In genomic region chr10:71880425-71881306, GRCh38 we compare ENCODE assay signal across 13 cellular contexts. TPM values are rescaled to one million over a fixed set of nuclear protein-coding genes. Genes with fewer than 3 reads are reported as not detected.
DNase-seq lines count a peak whose midpoint lies in the region; ATAC-seq, FAIRE-seq and TF ChIP-seq lines count a peak whose summit lies in the region.
"Had no signal": no experiment of that assay in that cellular context is flagged by ENCODE, and none has a peak within 500 bp of the region (broad histone marks: within the 10 kb centered on the region; RNA-seq: fewer than 3 reads in every experiment).

No MANE protein-coding gene starts in this region.

- H3K4ac ChIP-seq in H1 (replicated peaks; ENCODE audit: insufficient read length, low read depth, low read length): no peak overlapping the region

- BruUV-seq in MCF 10A (replicated peaks; lab: Mats Ljungman, UMichigan): no TSS peak

- H2BK120ac ChIP-seq in H1 (replicated peaks; ENCODE audit: low read depth, low read length): no peak overlapping the region

- H2AFZ ChIP-seq in H1 (ENCODE audit: low read length) (no peak overlapping the region), neural progenitor cell (replicated peaks) (no peak overlapping the region)

- FAIRE-seq in H1 (lab: Jason Lieb, UNC): no peak
- FAIRE-seq: small intestine, urothelium cell line had no signal

- H2BK15ac ChIP-seq in H1 (ENCODE audit: low read length): no peak overlapping the region

- H3K36me3 ChIP-seq in H1 (ENCODE audit: control insufficient read depth in 2 of 4, insufficient read depth in 4 of 4, low read length in 3 of 4) (no peaks in the 10 kb centered on the region), neural progenitor cell (no peaks in the 10 kb centered on the region)
- H3K36me3 ChIP-seq: BLaER1 had no signal

- no peaks in the 10 kb centered on the region for H3K79me1 ChIP-seq in H1 (ENCODE audit: low read depth, low read length)

- POLR2A ChIA-PET in H1 (lab: Charles Lee; ENCODE audit: partially characterized antibody): interaction anchor here (1.2 kb wide), 1 partner anchor 20 kb away, joined by 3 read pairs; no protein-coding TSS in a partner anchor
- POLR2A ChIA-PET in MCF 10A (lab: Yijun Ruan, JAX): interaction anchor here (0.6 to 1.7 kb wide), 3 partner anchors 9 to 434 kb away, joined by 3 to 10 read pairs (median 6); no protein-coding TSS in a partner anchor

- H3K18ac ChIP-seq in H1 (ENCODE audit: extremely low read depth, low read length): no peak overlapping the region

- H3K9me3 ChIP-seq in H1 (ENCODE audit: insufficient read depth in 2 of 2, low read depth in 1 of 2, low read length in 1 of 2) (peaks cover 0 to 6% of the 10 kb centered on the region in 2 experiments; a peak in 1 of 4 replicates), neural progenitor cell (ENCODE audit: low read depth) (no peaks in the 10 kb centered on the region)

- no peak overlapping the region for H3K23ac ChIP-seq in H1 (ENCODE audit: insufficient read length)

- H3K27me3 ChIP-seq in H1 (replicated peaks in 1 of 4; ENCODE audit: control insufficient read depth in 3 of 4, extremely low read depth in 1 of 4, insufficient read depth in 3 of 4, low read length in 3 of 4) (no peaks in the 10 kb centered on the region), neural progenitor cell (no peaks in the 10 kb centered on the region)
- H3K27me3 ChIP-seq: BLaER1 had no signal

- H3K79me2 ChIP-seq in H1 (ENCODE audit: control insufficient read depth in 1 of 2, insufficient read depth in 2 of 2, low read length in 2 of 2) (no peaks in the 10 kb centered on the region), neural progenitor cell (ENCODE audit: low read depth) (no peaks in the 10 kb centered on the region)

- CTCF ChIA-PET in H1 (lab: Charles Lee; ENCODE audit: partially characterized antibody): interaction anchor here (0.7 to 1.9 kb wide), 6 partner anchors 9 to 449 kb away, joined by 3 to 13 read pairs (median 4); no protein-coding TSS in a partner anchor
- CTCF ChIA-PET in MCF 10A (lab: Yijun Ruan, JAX): interaction anchor here (0.6 to 1.0 kb wide), 2 partner anchors 9 to 183 kb away, joined by 4 to 5 read pairs; no protein-coding TSS in a partner anchor

- no peak overlapping the region for H2AK5ac ChIP-seq in H1 (ENCODE audit: low read depth, low read length)

- peaks cover 5% of the 10 kb centered on the region for H3F3A ChIP-seq in neural progenitor cell (ENCODE audit: low read depth)

- WGBS in H1 (ENCODE audit: extremely low coverage in 1 of 2, insufficient coverage in 1 of 2, insufficient read length in 1 of 2, insufficient replicate concordance in 2 of 2, low coverage in 1 of 2, low lambda C conversion rate in 2 of 2, missing lambda C conversion rate in 1 of 2), 2 experiments: 86% methylated on average over 9 of the region's 13 CpGs; no CpG with 5 or more reads in 1 of the 2 experiments

- ATAC-seq in GM21619 (IDR thresholded peaks at IDR 0.05; ENCODE audit: unreplicated experiment): no peak
- no peak for ATAC-seq in natural killer cell

- H3K14ac ChIP-seq in H1 (ENCODE audit: insufficient read length): no peak overlapping the region

- H3K4me3 ChIP-seq in H1 (ENCODE audit: extremely low read depth in 1 of 4, insufficient read depth in 2 of 4, low read depth in 3 of 4, low read length in 4 of 4) (no peak overlapping the region), neural progenitor cell (no peak overlapping the region)
- H3K4me3 ChIP-seq: BLaER1 had no signal

- H3K27me3 Mint-ChIP-seq in CD14-positive monocyte (ENCODE audit: low read depth in 3 of 3) (peaks cover 0 to 4% (median 0%) of the 10 kb centered on the region in 3 donors), neural progenitor cell (ENCODE audit: insufficient read depth, low read depth) (peaks cover 9% of the 10 kb centered on the region), MCF 10A (ENCODE audit: insufficient read depth, unreplicated experiment) (no peaks in the 10 kb centered on the region), natural killer cell (ENCODE audit: low read depth in 2 of 2) (peaks cover 0 to 4% of the 10 kb centered on the region in 2 donors)

- H2BK12ac ChIP-seq in H1 (ENCODE audit: low read depth, low read length): 0 out of 2 replicates have a peak overlapping the region, but pooled peaks have one; percentile 50

- H3K27ac ChIP-seq in H1 (ENCODE audit: low read depth, low read length) (no peak overlapping the region), neural progenitor cell (no peak overlapping the region)
- H3K27ac ChIP-seq: BLaER1 had no signal

- no peaks in the 10 kb centered on the region for H3K9me3 Mint-ChIP-seq in CD14-positive monocyte
- peaks cover 5% of the 10 kb centered on the region for H3K9me3 Mint-ChIP-seq in neural progenitor cell
- no peaks in the 10 kb centered on the region for H3K9me3 Mint-ChIP-seq in MCF 10A (ENCODE audit: unreplicated experiment)
- H3K9me3 Mint-ChIP-seq in natural killer cell: no peaks in the 10 kb centered on the region

- H3K9ac ChIP-seq in H1 (replicated peaks in 1 of 4; ENCODE audit: extremely low read depth in 1 of 4, low read depth in 3 of 4, low read length in 3 of 4) (no peak overlapping the region), neural progenitor cell (no peak overlapping the region)
- H3K9ac ChIP-seq: BLaER1 had no signal

- H3K23me2 ChIP-seq in H1 (ENCODE audit: low read depth, low read length): no peaks in the 10 kb centered on the region

- H4K20me1 ChIP-seq in H1 (replicated peaks in 1 of 2; ENCODE audit: control insufficient read depth in 1 of 2, insufficient read depth in 2 of 2, low read length in 2 of 2) (no peaks in the 10 kb centered on the region), neural progenitor cell (ENCODE audit: low read depth) (no peaks in the 10 kb centered on the region)
- H4K20me1 ChIP-seq: BLaER1 had no signal

- H4K91ac ChIP-seq in H1 (replicated peaks; ENCODE audit: insufficient read length, low read length): no peak overlapping the region

- no peak for TF ChIP-seq EP300 in H1 (IDR thresholded peaks at IDR 0.05; ENCODE audit: borderline replicate concordance in 1 of 2, low read depth in 2 of 2, low read length in 2 of 2)

- DNase-seq in CD14-positive monocyte (ENCODE audit: low spot score) (peak; percentile 86), NCI-H2171 (lab: John Stamatoyannopoulos, UW) (peak; percentile 20), H1 (ENCODE audit: low read depth in 1 of 2, low spot score in 2 of 2) (no peak), neural progenitor cell (ENCODE audit: low spot score) (no peak), MCF 10A (ENCODE audit: unreplicated experiment) (no peak), KG1 (lab: John Stamatoyannopoulos, UW) (no peak), natural killer cell (no peak)
- DNase-seq: H7, NCI-H226, small intestine had no signal

- 0 out of 2 replicates have a peak overlapping the region, but pooled peaks have one; percentile 61 for H2BK20ac ChIP-seq in H1 (ENCODE audit: low read length)

- no peak overlapping the region for H4K8ac ChIP-seq in H1 (ENCODE audit: extremely low read depth, insufficient read depth, low read length)

- H4K5ac ChIP-seq in H1 (ENCODE audit: insufficient read length, low read depth, low read length): no peak overlapping the region

- peaks cover 0 to 3% of the 10 kb centered on the region in 2 donors for H3K36me3 Mint-ChIP-seq in CD14-positive monocyte
- peaks cover 2% of the 10 kb centered on the region for H3K36me3 Mint-ChIP-seq in neural progenitor cell
- no peaks in the 10 kb centered on the region for H3K36me3 Mint-ChIP-seq in MCF 10A (ENCODE audit: insufficient read depth, unreplicated experiment)
- H3K36me3 Mint-ChIP-seq in natural killer cell: no peaks in the 10 kb centered on the region

- no peak overlapping the region for H3K56ac ChIP-seq in H1 (replicated peaks; ENCODE audit: insufficient read length, low read depth, low read length)

- TF ChIP-seq POLR2A in H1 (IDR thresholded peaks at IDR 0.05; ENCODE audit: control extremely low read depth in 1 of 2, low read depth in 2 of 2, low read length in 2 of 2): no peak

- H3K4me1 Mint-ChIP-seq in CD14-positive monocyte: peaks cover 56% of the 10 kb centered on the region
- peaks cover 19% of the 10 kb centered on the region for H3K4me1 Mint-ChIP-seq in neural progenitor cell
- H3K4me1 Mint-ChIP-seq in MCF 10A (ENCODE audit: insufficient read depth, unreplicated experiment): no peaks in the 10 kb centered on the region
- H3K4me1 Mint-ChIP-seq in natural killer cell: peaks cover 0 to 6% of the 10 kb centered on the region in 2 donors

- peak overlapping the region in 6 of 7 donors; percentile 12 to 90 (median 81) for H3K27ac Mint-ChIP-seq in CD14-positive monocyte
- peak overlapping the region; percentile 81 for H3K27ac Mint-ChIP-seq in neural progenitor cell
- no peak overlapping the region for H3K27ac Mint-ChIP-seq in MCF 10A (ENCODE audit: low read depth, unreplicated experiment)
- no peak overlapping the region for H3K27ac Mint-ChIP-seq in natural killer cell

- intact Hi-C loops in CD14-positive monocyte (cut with micrococcal nuclease): no loop called here
- intact Hi-C loops in MCF 10A (cut with micrococcal nuclease): no loop called here
- intact Hi-C loops in natural killer cell (cut with micrococcal nuclease): no loop called here

- H2BK5ac ChIP-seq in H1 (ENCODE audit: low read depth, low read length): no peak overlapping the region

- H3K4me1 ChIP-seq in H1 (replicated peaks in 1 of 4; ENCODE audit: control insufficient read depth in 3 of 4, insufficient read depth in 4 of 4, low read length in 3 of 4): peaks cover 0 to 5% (median 0%) of the 10 kb centered on the region in 4 experiments; a peak in 3 of 7 replicates
- H3K4me1 ChIP-seq in neural progenitor cell: peaks cover 5% of the 10 kb centered on the region

- no peak for TF ChIP-seq RAD21 in H1 (IDR thresholded peaks at IDR 0.05 in 1 of 2, conservative IDR thresholded peaks at IDR 0.05 in 1 of 2; ENCODE audit: low read depth in 2 of 2, low read length in 2 of 2)

- no peak overlapping the region for H3K4me2 ChIP-seq in H1 (ENCODE audit: insufficient read depth in 1 of 2, low read depth in 2 of 2, low read length in 2 of 2)
- H3K4me2 ChIP-seq in neural progenitor cell: no peak overlapping the region
- H3K4me2 ChIP-seq: BLaER1 had no signal

- TF ChIP-seq CTCF in CD14-positive monocyte (IDR thresholded peaks at IDR 0.05) (no peak), H1 (IDR thresholded peaks at IDR 0.05; ENCODE audit: control extremely low read depth in 1 of 3, insufficient read depth in 1 of 3, low read depth in 1 of 3, low read length in 3 of 3) (no peak), neural progenitor cell (IDR thresholded peaks at IDR 0.05) (no peak), MCF 10A (IDR thresholded peaks at IDR 0.05; ENCODE audit: unreplicated experiment) (no peak), natural killer cell (IDR thresholded peaks at IDR 0.05) (no peak)

- no peak overlapping the region for H3K4me3 Mint-ChIP-seq in CD14-positive monocyte
- H3K4me3 Mint-ChIP-seq in neural progenitor cell: peak overlapping the region; percentile 4
- H3K4me3 Mint-ChIP-seq in MCF 10A (ENCODE audit: unreplicated experiment): no peak overlapping the region
- no peak overlapping the region for H3K4me3 Mint-ChIP-seq in natural killer cell

RNA-seq across cellular contexts. Expression of gene PSAP, which starts 29.6 kb away (rescaled TPM):
- polyA plus RNA-seq in CD14-positive monocyte: 1,000 to 10,000 TPM; 7,346 to 8,673 TPM
- total RNA-seq in H1 (2021; fragmentation: NEBNext Ultra II Directional; extraction: Animal tissue kit (Norgen Biotek cat#: 25700)): 386 and 388 TPM in 2 replicates
- polyA plus RNA-seq in H1 (2011; rRNA removed): 504 and 700 TPM in 2 replicates
- 658 TPM for polyA plus RNA-seq in H1 (2011; cell fraction: cytosol; rRNA removed)
- 734 TPM for polyA plus RNA-seq in H1 (2011; cell fraction: nucleus; rRNA removed)
- 396 to 476 TPM (median 458 TPM) in 4 replicates for polyA plus RNA-seq in H1 (2012, experiment 1 of 2)
- 418 TPM for polyA plus RNA-seq in H1 (2012, experiment 2 of 2)
- polyA plus RNA-seq in H1 (2013, experiment 1 of 2): 516 TPM
- 481 TPM for polyA plus RNA-seq in H1 (2013, experiment 2 of 2)
- polyA minus RNA-seq in H1 (2011; rRNA and poly(A)+ RNA removed): 440 and 675 TPM in 2 replicates
- polyA minus RNA-seq in H1 (2011; cell fraction: cytosol; rRNA and poly(A)+ RNA removed): 334 TPM
- polyA minus RNA-seq in H1 (2011; cell fraction: nucleus; rRNA and poly(A)+ RNA removed): 186 TPM
- 358 and 493 TPM in 2 replicates for total RNA-seq in neural progenitor cell (ENCODE audit: low replicate concordance)
- total RNA-seq in MCF 10A (2022): 506 and 692 TPM in 2 replicates
- total RNA-seq in natural killer cell: 100 to 1,000 TPM; 324 to 488 (median 428) TPM

Comparison
In these comparisons a context has a peak if more than half of its experiments do, and no peak if none do; other contexts are left out.
1. DNase-seq: peak in CD14-positive monocyte (single experiment) and NCI-H2171 (single experiment); none in H1 (0 of 2), neural progenitor cell (single experiment), MCF 10A (single experiment), KG1 (single experiment) and natural killer cell (single experiment).
2. H3K27ac Mint-ChIP-seq: peak in CD14-positive monocyte (6 of 7) and neural progenitor cell (single experiment); none in MCF 10A (single experiment) and natural killer cell (0 of 2).